31 cellular contexts compared by ENCODE assay signal in the genomic region with DNA sequence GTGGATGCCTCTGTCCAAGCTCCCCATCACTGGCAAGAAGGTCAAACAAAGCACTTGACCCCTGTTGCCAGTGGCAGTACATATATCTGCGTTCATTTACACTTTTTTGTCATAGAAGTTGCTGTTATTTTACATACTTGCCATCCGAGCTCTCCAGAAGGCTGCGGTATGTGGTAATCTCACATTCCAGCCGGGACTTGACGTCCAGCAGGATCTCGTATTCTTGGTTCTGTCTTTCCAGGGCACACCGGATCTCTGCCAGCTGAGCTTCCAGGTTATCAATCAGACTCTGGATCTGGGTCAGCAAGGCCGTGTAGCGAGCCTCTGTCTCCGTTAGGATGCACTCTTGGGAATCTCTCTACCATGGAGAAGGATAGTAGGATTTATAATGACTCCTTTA. TPM values are rescaled to one million over a fixed set of nuclear protein-coding genes. Genes with fewer than 3 reads are reported as not detected.
DNase-seq lines count a peak whose midpoint lies in the region; ATAC-seq and TF ChIP-seq lines count a peak whose summit lies in the region.
"Had no signal": no experiment of that assay in that cellular context is flagged by ENCODE, and none has a peak within 500 bp of the region (broad histone marks: within the 10 kb centered on the region; RNA-seq: fewer than 3 reads in every experiment).

No MANE protein-coding gene starts in this region.

- H3K4me3 ChIP-seq in left ventricle myocardium inferior (peak overlapping the region; percentile 1), epithelial cell of esophagus (ENCODE audit: low read length) (no peak overlapping the region), brain microvascular endothelial cell (ENCODE audit: low read depth, low read length) (no peak overlapping the region)
- H3K4me3 ChIP-seq: adrenal gland, cardiac muscle cell, K562, ovary, testis had no signal

- no peaks in the 10 kb centered on the region for H3K36me3 ChIP-seq in left ventricle myocardium inferior
- H3K36me3 ChIP-seq in brain microvascular endothelial cell (replicated peaks) = no peaks in the 10 kb centered on the region
- H3K36me3 ChIP-seq: adrenal gland, cardiac muscle cell, ovary had no signal

- in situ Hi-C loops in brain microvascular endothelial cell (cut with HindIII; ENCODE audit: low pct_ligation_motif_present, low sequenced_read_pairs) = no loop called here

- H3K27ac ChIP-seq in left ventricle myocardium inferior (replicated peaks) (no peak overlapping the region), brain microvascular endothelial cell (no peak overlapping the region)
- H3K27ac ChIP-seq: adrenal gland, cardiac muscle cell, ovary, testis had no signal

- peak overlapping the region; percentile 39 for H3K4me3 Mint-ChIP-seq in mesothelial cell of epicardium
- H3K4me3 Mint-ChIP-seq: activated CD8-positive, alpha-beta memory T cell treated with anti-CD3 and anti-CD28 coated beads, Interleukin-2, amount 10 ng/mL, durations not matched to agents 7 days and 5 days; activated T-cell treated with anti-CD3 and anti-CD28 coated beads, Interleukin-2, amount 50 U/mL, for 72 hours; CD4-positive, alpha-beta T cell; immature natural killer cell; nephron; stimulated activated memory B cell treated with anti-CD40 and anti-IgM and Interleukin-4, amounts not matched to agents 10 μg/mL and 1 μg/mL and 100 μg/mL, for 72 hours had no signal

- H3K27me3 ChIP-seq in left ventricle myocardium inferior (ENCODE audit: low read depth) = peaks cover 56% of the 10 kb centered on the region
- H3K27me3 ChIP-seq in brain microvascular endothelial cell (replicated peaks) = no peaks in the 10 kb centered on the region
- H3K27me3 ChIP-seq: adrenal gland, cardiac muscle cell, ovary, testis had no signal

- no peaks in the 10 kb centered on the region for H3K27me3 Mint-ChIP-seq in mesothelial cell of epicardium (ENCODE audit: low read depth)

- no peak for TF ChIP-seq CTCF in left ventricle myocardium inferior (IDR thresholded peaks at IDR 0.05; ENCODE audit: borderline replicate concordance)
- TF ChIP-seq CTCF in epithelial cell of esophagus (IDR thresholded peaks at IDR 0.05; ENCODE audit: insufficient read depth, low read depth, low read length, missing control alignments) = no peak
- TF ChIP-seq CTCF in mesothelial cell of epicardium (IDR thresholded peaks at IDR 0.05; ENCODE audit: unreplicated experiment) = no peak
- TF ChIP-seq CTCF in brain microvascular endothelial cell (IDR thresholded peaks at IDR 0.05; ENCODE audit: low read depth, low read length, missing control alignments) = no peak

- no peaks in the 10 kb centered on the region for H3K9me3 ChIP-seq in left ventricle myocardium inferior (replicated peaks)
- H3K9me3 ChIP-seq: adrenal gland, ovary, testis had no signal

- intact Hi-C loops in left ventricle myocardium inferior (cut with micrococcal nuclease) (no loop called here), cardiac septum (cut with DNase I) (no loop called here)

- peaks cover 4% of the 10 kb centered on the region for H3K9me3 Mint-ChIP-seq in mesothelial cell of epicardium
- H3K9me3 Mint-ChIP-seq: activated T-cell treated with anti-CD3 and anti-CD28 coated beads, Interleukin-2, amount 50 U/mL, for 72 hours; CD4-positive, alpha-beta T cell; immature natural killer cell; nephron; stimulated activated memory B cell treated with anti-CD40 and anti-IgM and Interleukin-4, amounts not matched to agents 10 μg/mL and 1 μg/mL and 100 μg/mL, for 72 hours had no signal

- H3K27ac Mint-ChIP-seq in mesothelial cell of epicardium = peak overlapping the region; percentile 95
- H3K27ac Mint-ChIP-seq: activated CD8-positive, alpha-beta memory T cell treated with anti-CD3 and anti-CD28 coated beads, Interleukin-2, amount 10 ng/mL, durations not matched to agents 7 days and 5 days; activated T-cell treated with anti-CD3 and anti-CD28 coated beads, Interleukin-2, amount 50 U/mL, for 72 hours; CD4-positive, alpha-beta T cell; immature natural killer cell; nephron; stimulated activated memory B cell treated with anti-CD40 and anti-IgM and Interleukin-4, amounts not matched to agents 10 μg/mL and 1 μg/mL and 100 μg/mL, for 72 hours had no signal

- ATAC-seq in HG02678 (IDR thresholded peaks at IDR 0.05; ENCODE audit: unreplicated experiment) (no peak), HG03521 (IDR thresholded peaks at IDR 0.05; ENCODE audit: unreplicated experiment) (no peak)
- ATAC-seq: activated CD8-positive, alpha-beta memory T cell treated with anti-CD3 and anti-CD28 coated beads, Interleukin-2, amount 10 ng/mL, durations not matched to agents 7 days and 5 days; activated T-cell treated with anti-CD3 and anti-CD28 coated beads, Interleukin-2, amount 50 U/mL, for 72 hours; K562; left lobe of liver; right cardiac atrium; stimulated activated memory B cell treated with anti-CD40 and anti-IgM and Interleukin-4, amounts not matched to agents 10 μg/mL and 1 μg/mL and 100 μg/mL, for 72 hours had no signal

- no peaks in the 10 kb centered on the region for H3K36me3 Mint-ChIP-seq in mesothelial cell of epicardium
- H3K36me3 Mint-ChIP-seq: activated CD8-positive, alpha-beta memory T cell treated with anti-CD3 and anti-CD28 coated beads, Interleukin-2, amount 10 ng/mL, durations not matched to agents 7 days and 5 days; immature natural killer cell; stimulated activated memory B cell treated with anti-CD40 and anti-IgM and Interleukin-4, amounts not matched to agents 10 μg/mL and 1 μg/mL and 100 μg/mL, for 72 hours had no signal

- H3K4me1 ChIP-seq in left ventricle myocardium inferior = no peaks in the 10 kb centered on the region
- H3K4me1 ChIP-seq: adrenal gland, testis had no signal

- H3K4me1 Mint-ChIP-seq in mesothelial cell of epicardium = peaks cover 52% of the 10 kb centered on the region
- H3K4me1 Mint-ChIP-seq: immature natural killer cell had no signal

- DNase-seq in left ventricle myocardium inferior (no peak), cardiac septum (ENCODE audit: low spot score) (no peak), epithelial cell of esophagus (ENCODE audit: low read depth) (peak; percentile 51), mesothelial cell of epicardium (ENCODE audit: low spot score in 2 of 2, unreplicated experiment in 2 of 2) (no peak), brain microvascular endothelial cell (no peak), NOMO-1 treated with DMSO at 0.1 percent for 48 hours (lab: John Stamatoyannopoulos, UW; ENCODE audit: unreplicated experiment) (no peak)
- DNase-seq: 8988T; activated CD4-positive, alpha-beta T cell treated with anti-CD3 and anti-CD28 coated beads for 48 hours; activated CD8-positive, alpha-beta memory T cell treated with anti-CD3 and anti-CD28 coated beads, Interleukin-2, amount 10 ng/mL, durations not matched to agents 7 days and 5 days; activated naive CD4-positive, alpha-beta T cell treated with Interleukin-2 at 50 U/mL for 16 hours; activated T-cell treated with anti-CD3 and anti-CD28 coated beads, Interleukin-2, amount 50 U/mL, for 72 hours; CD4-positive, alpha-beta T cell; dermis blood vessel endothelial cell; immature natural killer cell; NCI-H187; NCI-H69; ovary; stimulated activated CD4-positive, alpha-beta T cell treated with anti-CD3 and anti-CD28 coated beads, Interleukin-4, amount 100 ng/mL, for 1 hour; testis had no signal

RNA-seq across cellular contexts. Expression of a gene that starts 6.6 kb away (rescaled TPM):
- total RNA-seq in left ventricle myocardium inferior (not detected), cardiac septum (not detected), mesothelial cell of epicardium (not detected in 3 replicates)
- total RNA-seq: activated CD8-positive, alpha-beta memory T cell treated with anti-CD3 and anti-CD28 coated beads, Interleukin-2, amount 10 ng/mL, durations not matched to agents 7 days and 5 days; activated T-cell treated with anti-CD3 and anti-CD28 coated beads, Interleukin-2, amount 50 U/mL, for 72 hours; adrenal gland; cardiac muscle cell; CD4-positive, alpha-beta T cell; dermis blood vessel endothelial cell; G401; K562; left lobe of liver; mononuclear cell; right cardiac atrium; T-helper 2 cell treated with Interferon-gamma antibody and Interleukin-4, amounts not matched to agents 100 ng/mL and 5 ng/mL, for 36 hours; testis had no signal

RNA-seq across cellular contexts. Expression of a gene that starts 22.7 kb away (rescaled TPM):
- 0.33 TPM for total RNA-seq in left ventricle myocardium inferior
- 0.13 TPM for total RNA-seq in cardiac septum
- total RNA-seq in mesothelial cell of epicardium = 2.3 to 2.8 TPM (median 2.6 TPM) in 3 replicates
- total RNA-seq: activated CD8-positive, alpha-beta memory T cell treated with anti-CD3 and anti-CD28 coated beads, Interleukin-2, amount 10 ng/mL, durations not matched to agents 7 days and 5 days; activated T-cell treated with anti-CD3 and anti-CD28 coated beads, Interleukin-2, amount 50 U/mL, for 72 hours; adrenal gland; cardiac muscle cell; CD4-positive, alpha-beta T cell; G401; K562; right cardiac atrium; T-helper 2 cell treated with Interferon-gamma antibody and Interleukin-4, amounts not matched to agents 100 ng/mL and 5 ng/mL, for 36 hours had no signal

RNA-seq across cellular contexts. Expression of a gene that starts 24.0 kb away (rescaled TPM):
- total RNA-seq in left ventricle myocardium inferior (not detected), cardiac septum (not detected), mesothelial cell of epicardium (0.16 TPM in 1 of 3 replicates, not detected in the others)
- total RNA-seq: activated CD8-positive, alpha-beta memory T cell treated with anti-CD3 and anti-CD28 coated beads, Interleukin-2, amount 10 ng/mL, durations not matched to agents 7 days and 5 days; activated T-cell treated with anti-CD3 and anti-CD28 coated beads, Interleukin-2, amount 50 U/mL, for 72 hours; adrenal gland; cardiac muscle cell; CD4-positive, alpha-beta T cell; dermis blood vessel endothelial cell; G401; K562; left lobe of liver; ovary; right cardiac atrium; T-helper 2 cell treated with Interferon-gamma antibody and Interleukin-4, amounts not matched to agents 100 ng/mL and 5 ng/mL, for 36 hours had no signal

RNA-seq across cellular contexts. Expression of a gene that starts 33.8 kb away (rescaled TPM):
- total RNA-seq in left ventricle myocardium inferior (not detected), cardiac septum (not detected), mesothelial cell of epicardium (not detected in 3 replicates)
- total RNA-seq: activated CD8-positive, alpha-beta memory T cell treated with anti-CD3 and anti-CD28 coated beads, Interleukin-2, amount 10 ng/mL, durations not matched to agents 7 days and 5 days; activated T-cell treated with anti-CD3 and anti-CD28 coated beads, Interleukin-2, amount 50 U/mL, for 72 hours; adrenal gland; cardiac muscle cell; CD4-positive, alpha-beta T cell; dermis blood vessel endothelial cell; G401; K562; left lobe of liver; ovary; right cardiac atrium; T-helper 2 cell treated with Interferon-gamma antibody and Interleukin-4, amounts not matched to agents 100 ng/mL and 5 ng/mL, for 36 hours; testis had no signal

RNA-seq across cellular contexts. Expression of a gene that starts 39.6 kb away (rescaled TPM):
- total RNA-seq in left ventricle myocardium inferior (not detected), cardiac septum (not detected), mesothelial cell of epicardium (not detected in 3 replicates)
- total RNA-seq: activated CD8-positive, alpha-beta memory T cell treated with anti-CD3 and anti-CD28 coated beads, Interleukin-2, amount 10 ng/mL, durations not matched to agents 7 days and 5 days; activated T-cell treated with anti-CD3 and anti-CD28 coated beads, Interleukin-2, amount 50 U/mL, for 72 hours; adrenal gland; cardiac muscle cell; CD4-positive, alpha-beta T cell; dermis blood vessel endothelial cell; G401; K562; left lobe of liver; mononuclear cell; ovary; right cardiac atrium; T-helper 2 cell treated with Interferon-gamma antibody and Interleukin-4, amounts not matched to agents 100 ng/mL and 5 ng/mL, for 36 hours; testis had no signal
